In genomic region chr10:38615596-38615995, GRCh38 we compare ENCODE assay signal across 1 cellular context.
DNase-seq lines count a peak whose midpoint lies in the region; TF ChIP-seq lines count a peak whose summit lies in the region.
"Not testable (repeated sequence)": the region's sequence is repeated elsewhere in the genome, so short reads cannot be mapped to it uniquely, and the experiment has no call there.

No MANE protein-coding gene starts in this region.

- not testable (repeated sequence) for H3K27ac ChIP-seq in esophagus muscularis mucosa (replicated peaks in 1 of 4)

- intact Hi-C loops in esophagus muscularis mucosa (cut with DNase I), result not testable (repeated sequence)

- H3K4me1 ChIP-seq in esophagus muscularis mucosa, result not testable (repeated sequence)

- not testable (repeated sequence) for TF ChIP-seq EP300 in esophagus muscularis mucosa (IDR thresholded peaks at IDR 0.05)

- not testable (repeated sequence) for TF ChIP-seq CTCF in esophagus muscularis mucosa (IDR thresholded peaks at IDR 0.05)

- not testable (repeated sequence) for TF ChIP-seq POLR2A in esophagus muscularis mucosa (IDR thresholded peaks at IDR 0.05; ENCODE audit: low read depth)

- H3K9me3 ChIP-seq in esophagus muscularis mucosa, result not testable (repeated sequence)

- H3K4me3 ChIP-seq in esophagus muscularis mucosa, result not testable (repeated sequence)

- peak; percentile 37 for DNase-seq in esophagus muscularis mucosa (ENCODE audit: extremely low spot score)

- H3K36me3 ChIP-seq in esophagus muscularis mucosa, result not testable (repeated sequence)

- 84% methylated on average over 16 of the region's 20 CpGs for WGBS in esophagus muscularis mucosa

- H3K27me3 ChIP-seq in esophagus muscularis mucosa, result not testable (repeated sequence)
